11 cellular contexts compared by ENCODE assay signal in the genomic region with DNA sequence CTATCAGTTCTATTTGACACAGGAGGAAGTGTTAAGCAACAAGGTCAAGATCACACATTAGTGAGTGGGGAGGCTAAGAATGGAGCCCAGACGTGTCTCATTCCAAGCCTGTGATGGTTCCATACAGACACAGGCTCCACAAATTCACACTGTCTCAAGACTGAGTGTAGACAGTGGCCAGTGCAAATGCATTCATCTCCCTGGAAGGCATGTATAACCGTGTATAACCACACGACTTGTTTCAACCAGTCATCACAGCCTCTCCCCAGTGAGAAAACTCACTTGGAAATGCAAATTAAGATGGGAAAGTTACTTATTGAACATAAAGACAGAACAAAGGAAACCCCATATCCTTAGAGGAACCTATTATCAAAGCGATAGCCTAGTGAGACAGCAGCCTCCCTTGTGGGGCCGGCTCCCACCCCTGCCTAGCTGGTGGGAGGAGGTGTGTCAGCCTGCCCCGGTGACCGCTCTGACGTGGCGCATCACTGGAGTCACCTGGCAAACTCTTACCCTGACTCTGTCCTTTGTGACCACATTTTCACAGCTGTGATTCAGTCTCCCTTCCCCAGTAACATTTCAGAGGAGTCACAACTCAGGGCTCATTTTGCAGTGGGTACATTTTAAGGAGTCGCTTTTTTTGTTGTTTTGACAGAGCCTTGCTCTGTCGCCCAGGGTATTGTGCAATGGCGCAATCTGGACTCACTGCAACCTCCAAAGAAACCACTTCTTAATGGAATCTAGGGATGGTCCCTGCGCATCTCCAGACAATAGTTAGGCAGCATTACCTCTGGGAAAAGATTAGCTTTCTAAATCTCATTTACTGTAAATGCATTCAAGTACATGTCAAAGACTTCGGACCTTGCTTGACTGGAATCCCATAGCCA.
DNase-seq lines count a peak whose midpoint lies in the region; ATAC-seq, FAIRE-seq and TF ChIP-seq lines count a peak whose summit lies in the region.
"Had no signal": no experiment of that assay in that cellular context is flagged by ENCODE, and none has a peak within 500 bp of the region (broad histone marks: within the 10 kb centered on the region; RNA-seq: fewer than 3 reads in every experiment).

No MANE protein-coding gene starts in this region.

- H3K4me1 ChIP-seq in kidney (ENCODE audit: control insufficient read depth in 1 of 2, insufficient read depth in 1 of 2, low read depth in 1 of 2, low read length in 2 of 2) (no peaks in the 10 kb centered on the region), sigmoid colon (no peaks in the 10 kb centered on the region), uterus (no peaks in the 10 kb centered on the region)

- H3K4me1 Mint-ChIP-seq in activated T-helper 17 cell treated with anti-CD3 and anti-CD28 coated beads, Interleukin-2, amount 50 U/mL, for 72 hours: no peaks in the 10 kb centered on the region

- peaks cover 12% of the 10 kb centered on the region for H3K27me3 Mint-ChIP-seq in activated T-helper 17 cell treated with anti-CD3 and anti-CD28 coated beads, Interleukin-2, amount 50 U/mL, for 72 hours

- no peaks in the 10 kb centered on the region for H3K9me3 Mint-ChIP-seq in activated T-helper 17 cell treated with anti-CD3 and anti-CD28 coated beads, Interleukin-2, amount 50 U/mL, for 72 hours
- H3K9me3 Mint-ChIP-seq: T-helper 1 cell treated with Interleukin-12 subunit alpha and Interleukin-12 subunit beta and Interleukin-4 antibody, amounts not matched to agents 30 μg/mL and 1 μg/mL, for 36 hours had no signal

- H3K27me3 ChIP-seq in sigmoid colon (no peaks in the 10 kb centered on the region), uterus (no peaks in the 10 kb centered on the region)

- no peak for TF ChIP-seq EP300 in sigmoid colon (IDR thresholded peaks at IDR 0.05)

- no peak overlapping the region for H3K4me3 ChIP-seq in kidney (ENCODE audit: low read length in 2 of 2)
- no peak overlapping the region for H3K4me3 ChIP-seq in sigmoid colon
- H3K4me3 ChIP-seq in uterus: no peak overlapping the region

- DNase-seq in kidney: peak; percentile 43
- DNase-seq in sigmoid colon: no peak
- DNase-seq in NCI-H146 treated with DMSO at 0.1 percent for 48 hours (lab: John Stamatoyannopoulos, UW; ENCODE audit: unreplicated experiment): no peak
- no peak for DNase-seq in caudate nucleus (lab: John Stamatoyannopoulos, UW)
- DNase-seq in uterus: no peak
- DNase-seq: activated CD4-positive, alpha-beta T cell treated with anti-CD3 and anti-CD28 coated beads, Interleukin-2, amount 50 U/mL, for 1 hour; NCI-H2107 had no signal

- no peak for FAIRE-seq in kidney (lab: Jason Lieb, UNC)

- WGBS in sigmoid colon, 2 donors: 89 to 90% methylated on average over 14 of the region's 14 CpGs

- no peak overlapping the region for H3K9ac ChIP-seq in kidney (ENCODE audit: low read length in 2 of 2)

- H3K27ac ChIP-seq in kidney (ENCODE audit: low read depth in 2 of 2, low read length in 2 of 2) (no peak overlapping the region), sigmoid colon (no peak overlapping the region), caudate nucleus (ENCODE audit: low read depth, low read length) (no peak overlapping the region), uterus (no peak overlapping the region)

- no peaks in the 10 kb centered on the region for H3K36me3 Mint-ChIP-seq in activated T-helper 17 cell treated with anti-CD3 and anti-CD28 coated beads, Interleukin-2, amount 50 U/mL, for 72 hours (ENCODE audit: low read depth)

- H3K36me3 ChIP-seq in kidney (ENCODE audit: control insufficient read depth in 1 of 2, insufficient read depth in 2 of 2, low read length in 2 of 2): no peaks in the 10 kb centered on the region
- no peaks in the 10 kb centered on the region for H3K36me3 ChIP-seq in sigmoid colon
- no peaks in the 10 kb centered on the region for H3K36me3 ChIP-seq in uterus

- TF ChIP-seq CTCF in kidney (IDR thresholded peaks at IDR 0.05; ENCODE audit: borderline replicate concordance, extremely low read depth, insufficient read depth): no peak
- no peak for TF ChIP-seq CTCF in sigmoid colon (IDR thresholded peaks at IDR 0.05)
- TF ChIP-seq CTCF in uterus (IDR thresholded peaks at IDR 0.05): no peak

- TF ChIP-seq POLR2A in sigmoid colon (IDR thresholded peaks at IDR 0.05) (no peak), uterus (IDR thresholded peaks at IDR 0.05) (no peak)

- no peak overlapping the region for H3K27ac Mint-ChIP-seq in activated T-helper 17 cell treated with anti-CD3 and anti-CD28 coated beads, Interleukin-2, amount 50 U/mL, for 72 hours
- H3K27ac Mint-ChIP-seq: T-helper 1 cell treated with Interleukin-12 subunit alpha and Interleukin-12 subunit beta and Interleukin-4 antibody, amounts not matched to agents 30 μg/mL and 1 μg/mL, for 36 hours had no signal

- no peak overlapping the region for H3K4me3 Mint-ChIP-seq in activated T-helper 17 cell treated with anti-CD3 and anti-CD28 coated beads, Interleukin-2, amount 50 U/mL, for 72 hours
- H3K4me3 Mint-ChIP-seq: T-helper 1 cell treated with Interleukin-12 subunit alpha and Interleukin-12 subunit beta and Interleukin-4 antibody, amounts not matched to agents 30 μg/mL and 1 μg/mL, for 36 hours had no signal

- intact Hi-C loops in kidney (cut with DNase I): no loop called here
- intact Hi-C loops in sigmoid colon (cut with DNase I): no loop called here
- intact Hi-C loops in uterus (cut with DNase I; ENCODE audit: low total_unique reads): no loop called here

- H3K9me3 ChIP-seq in kidney (ENCODE audit: control insufficient read depth in 1 of 2, low read length in 2 of 2) (no peaks in the 10 kb centered on the region), sigmoid colon (no peaks in the 10 kb centered on the region), uterus (no peaks in the 10 kb centered on the region)

- ATAC-seq in GM18907 (IDR thresholded peaks at IDR 0.05; ENCODE audit: unreplicated experiment) (peak; percentile 75), HG02938 (IDR thresholded peaks at IDR 0.05; ENCODE audit: unreplicated experiment) (peak; percentile 57)
- ATAC-seq in activated T-helper 17 cell treated with anti-CD3 and anti-CD28 coated beads, Interleukin-2, amount 50 U/mL, for 72 hours (replicated peaks): peak; percentile 37
